Comparison of ENCODE assay signal across 1 cellular context in the genomic region with DNA sequence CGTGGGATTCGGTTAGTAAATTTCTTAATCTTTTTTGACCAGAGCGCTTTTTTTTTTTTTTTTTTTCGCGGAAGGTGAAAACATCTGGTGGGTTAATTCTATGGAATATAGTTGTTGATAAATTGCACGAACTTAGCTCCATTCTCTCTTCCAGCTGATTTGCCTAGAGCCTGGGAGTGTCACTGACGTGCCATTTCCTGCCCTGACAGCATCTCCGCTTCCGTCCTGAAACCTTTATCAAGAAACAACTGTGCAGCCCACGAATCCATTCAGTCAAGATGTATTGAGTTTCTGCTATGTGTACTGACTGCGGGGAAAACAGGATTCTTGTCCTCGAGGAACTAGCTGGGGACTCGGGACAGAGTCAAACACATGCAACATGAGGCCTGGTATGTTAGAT.
TF ChIP-seq lines count a peak whose summit lies in the region.

No MANE protein-coding gene starts in this region.

TF ChIP-seq in GM12878, 131 proteins besides CTCF, POLR2A, EP300 and RAD21:
- TF ChIP-seq SIX5 (IDR thresholded peaks at IDR 0.05; ENCODE audit: low read depth, low read length, severe bottlenecking) (no peak), RAD51 (IDR thresholded peaks at IDR 0.05) (no peak), TAF1 (IDR thresholded peaks at IDR 0.05; ENCODE audit: borderline replicate concordance, low read depth, low read length) (no peak), ELK1 (IDR thresholded peaks at IDR 0.05; ENCODE audit: low read depth, low read length) (no peak), RELA (IDR thresholded peaks at IDR 0.05; ENCODE audit: borderline replicate concordance, partially characterized antibody) (no peak), NR2C1 (IDR thresholded peaks at IDR 0.05) (no peak), CBFB (IDR thresholded peaks at IDR 0.05; ENCODE audit: low read depth) (no peak), ZNF622 (IDR thresholded peaks at IDR 0.05) (no peak), NR2F1 (conservative IDR thresholded peaks at IDR 0.05) (no peak)
